13 cellular contexts compared by ENCODE assay signal in genomic region chr7:20200361-20200760, GRCh38. TPM values are rescaled to one million over a fixed set of nuclear protein-coding genes. Genes with fewer than 3 reads are reported as not detected.
A peak's percentile ranks its signal among the peaks of the same experiment; 100 is the strongest.
DNase-seq lines count a peak whose midpoint lies in the region; ATAC-seq, FAIRE-seq and TF ChIP-seq lines count a peak whose summit lies in the region.
"Had no signal": no experiment of that assay in that cellular context is flagged by ENCODE, and none has a peak within 500 bp of the region (broad histone marks: within the 10 kb centered on the region; RNA-seq: fewer than 3 reads in every experiment).

No MANE protein-coding gene starts in this region.

- H3K4me1 Mint-ChIP-seq in activated CD4-positive, alpha-beta memory T cell treated with anti-CD3 and anti-CD28 coated beads for 36 hours (ENCODE audit: low read depth) = no peaks in the 10 kb centered on the region
- H3K4me1 Mint-ChIP-seq: activated naive CD4-positive, alpha-beta T cell treated with anti-CD3 and anti-CD28 coated beads, Interleukin-2, amount 50 U/mL, for 24 hours had no signal

- H3K27me3 Mint-ChIP-seq in activated CD4-positive, alpha-beta memory T cell treated with anti-CD3 and anti-CD28 coated beads for 36 hours = no peaks in the 10 kb centered on the region
- H3K27me3 Mint-ChIP-seq: activated naive CD4-positive, alpha-beta T cell treated with anti-CD3 and anti-CD28 coated beads, Interleukin-2, amount 50 U/mL, for 24 hours had no signal

- no peak overlapping the region for H3K27ac Mint-ChIP-seq in activated CD4-positive, alpha-beta memory T cell treated with anti-CD3 and anti-CD28 coated beads for 36 hours
- H3K27ac Mint-ChIP-seq: activated naive CD4-positive, alpha-beta T cell treated with anti-CD3 and anti-CD28 coated beads, Interleukin-2, amount 50 U/mL, for 24 hours had no signal

- H3K4me2 ChIP-seq in K562 (ENCODE audit: insufficient read depth, low read length) (no peak overlapping the region; the same call in 1 of the 2 replicates), osteoblast (ENCODE audit: insufficient read depth, low read length) (no peak overlapping the region)

- intact Hi-C loops in K562 (cut with micrococcal nuclease) = no loop called here
- intact Hi-C loops in activated CD4-positive, alpha-beta memory T cell treated with anti-CD3 and anti-CD28 coated beads for 36 hours (cut with micrococcal nuclease) = no loop called here

- H4K20me1 ChIP-seq in K562 (replicated peaks; ENCODE audit: control insufficient read depth, insufficient read depth, low read length) (no peaks in the 10 kb centered on the region), osteoblast (ENCODE audit: insufficient read depth, low read length) (no peaks in the 10 kb centered on the region)

- no peak for FAIRE-seq in K562 (lab: Jason Lieb, UNC)

- peak; percentile 92 for DNase-seq in CD1c-positive myeloid dendritic cell (ENCODE audit: extremely low spot score)
- no peak for DNase-seq in K562 (ENCODE audit: extremely low read depth in 1 of 4, low spot score in 3 of 4)
- DNase-seq in activated CD4-positive, alpha-beta memory T cell treated with anti-CD3 and anti-CD28 coated beads for 36 hours = no peak
- no peak for DNase-seq in BE2C
- DNase-seq in osteoblast (ENCODE audit: insufficient read length, low spot score, missing footprints) = no peak
- no peak for DNase-seq in activated CD4-positive, CD25-positive, alpha-beta regulatory T cell (lab: John Stamatoyannopoulos, UW)
- DNase-seq: NCI-H1417 treated with DMSO at 0.1 percent for 48 hours, stomach had no signal

- H3K4me3 Mint-ChIP-seq in activated CD4-positive, alpha-beta memory T cell treated with anti-CD3 and anti-CD28 coated beads for 36 hours = no peak overlapping the region
- H3K4me3 Mint-ChIP-seq: activated naive CD4-positive, alpha-beta T cell treated with anti-CD3 and anti-CD28 coated beads, Interleukin-2, amount 50 U/mL, for 24 hours had no signal

- H3K9ac ChIP-seq in K562 (ENCODE audit: insufficient read depth in 1 of 2, low read depth in 2 of 2, low read length in 2 of 2) = no peak overlapping the region

- H3K36me3 ChIP-seq in K562 (ENCODE audit: control insufficient read depth, insufficient read depth, low read length) (peaks cover 10% of the 10 kb centered on the region), BE2C (no peaks in the 10 kb centered on the region), osteoblast (ENCODE audit: insufficient read depth, low read length) (no peaks in the 10 kb centered on the region)
- H3K36me3 ChIP-seq: stomach had no signal

- peak; percentile 20; the same call in 1 of the 2 replicates for TF ChIP-seq EP300 in K562 (IDR thresholded peaks at IDR 0.05; ENCODE audit: low read length)

- no peaks in the 10 kb centered on the region for H3K9me1 ChIP-seq in K562 (ENCODE audit: control insufficient read depth, insufficient read depth, low read length)

- no peaks in the 10 kb centered on the region for H3K9me3 Mint-ChIP-seq in activated CD4-positive, alpha-beta memory T cell treated with anti-CD3 and anti-CD28 coated beads for 36 hours
- H3K9me3 Mint-ChIP-seq: activated naive CD4-positive, alpha-beta T cell treated with anti-CD3 and anti-CD28 coated beads, Interleukin-2, amount 50 U/mL, for 24 hours had no signal

- CTCF ChIA-PET in K562 (lab: Yijun Ruan, JAX; ENCODE audit: low intra/inter-chr PET ratio) = no interaction called here
- CTCF ChIA-PET in activated CD4-positive, alpha-beta memory T cell treated with anti-CD3 and anti-CD28 coated beads for 36 hours (lab: Charles Lee) = no interaction called here

- H3K27me3 ChIP-seq in K562 (ENCODE audit: control insufficient read depth in 2 of 2, insufficient read depth in 2 of 2, low read length in 2 of 2) = no peaks in the 10 kb centered on the region
- H3K27me3 ChIP-seq in BE2C = no peaks in the 10 kb centered on the region
- no peaks in the 10 kb centered on the region for H3K27me3 ChIP-seq in osteoblast (ENCODE audit: insufficient read depth, low read length)
- H3K27me3 ChIP-seq: stomach had no signal

- TF ChIP-seq RAD21 in K562 (CRISPR knock-in tag; conservative IDR thresholded peaks at IDR 0.05 in 1 of 2, IDR thresholded peaks at IDR 0.05 in 1 of 2) = no peak

- TF ChIP-seq POLR2A in K562 (conservative IDR thresholded peaks at IDR 0.05) = no peak

- H3K9me3 ChIP-seq in K562 (replicated peaks; ENCODE audit: control insufficient read depth, insufficient read depth, low read depth, low read length) = no peaks in the 10 kb centered on the region
- no peaks in the 10 kb centered on the region for H3K9me3 ChIP-seq in BE2C
- H3K9me3 ChIP-seq in osteoblast (ENCODE audit: low read depth, low read length) = no peaks in the 10 kb centered on the region
- H3K9me3 ChIP-seq: stomach had no signal

- H3K4me1 ChIP-seq in K562 (replicated peaks in 1 of 2; ENCODE audit: control insufficient read depth in 2 of 2, insufficient read depth in 2 of 2, low read length in 2 of 2) (peaks cover 0 to 42% of the 10 kb centered on the region in 2 experiments; a peak in 4 of 5 replicates), BE2C (peaks cover 8% of the 10 kb centered on the region), osteoblast (ENCODE audit: insufficient read depth, low read length) (peaks cover 13% of the 10 kb centered on the region)

- H3K4me3 ChIP-seq in K562 (no peak overlapping the region), BE2C (ENCODE audit: low read depth, low read length) (no peak overlapping the region), osteoblast (ENCODE audit: insufficient read depth, low read length) (no peak overlapping the region)
- H3K4me3 ChIP-seq: stomach had no signal

- peak; percentile 33 for ATAC-seq in GM21360 (IDR thresholded peaks at IDR 0.05; ENCODE audit: unreplicated experiment)
- ATAC-seq in HG03354 (IDR thresholded peaks at IDR 0.05; ENCODE audit: poor library complexity, severe bottlenecking, unreplicated experiment) = peak; percentile 38
- ATAC-seq in K562 = no peak; the same call in 2 of the 3 replicates

- TF ChIP-seq CTCF in K562 (IDR thresholded peaks at IDR 0.05 in 2 of 3, conservative IDR thresholded peaks at IDR 0.05 in 1 of 3; ENCODE audit: insufficient read depth in 2 of 3, low read depth in 1 of 3, low read length in 3 of 3) (no peak), BE2C (IDR thresholded peaks at IDR 0.05; ENCODE audit: low read depth, low read length) (no peak), osteoblast (IDR thresholded peaks at IDR 0.05; ENCODE audit: extremely low read depth, low read depth, low read length) (no peak)

- H3K79me2 ChIP-seq in K562 (ENCODE audit: control insufficient read depth, insufficient read depth, low read length) = peaks cover 36% of the 10 kb centered on the region
- no peaks in the 10 kb centered on the region for H3K79me2 ChIP-seq in osteoblast (ENCODE audit: insufficient read depth, low read length)

- in situ Hi-C loops in K562 (cut with MboI) = no loop called here

- no TSS peak for BruUV-seq in K562 (replicated peaks; lab: Mats Ljungman, UMichigan)

- H3K27ac ChIP-seq in K562 (ENCODE audit: extremely low read depth, low read depth, low read length) (peak overlapping the region; percentile 62; the same call in 1 of the 3 replicates), osteoblast (ENCODE audit: low read depth, low read length) (no peak overlapping the region)

- POLR2A ChIA-PET in K562 (lab: Yijun Ruan, JAX) = interaction anchor here (4.7 kb wide), 1 partner anchor 20 kb away, joined by 20 read pairs; no protein-coding TSS in a partner anchor
- POLR2A ChIA-PET in activated CD4-positive, alpha-beta memory T cell treated with anti-CD3 and anti-CD28 coated beads for 36 hours (lab: Charles Lee) = no interaction called here

- H3K36me3 Mint-ChIP-seq in activated CD4-positive, alpha-beta memory T cell treated with anti-CD3 and anti-CD28 coated beads for 36 hours = no peaks in the 10 kb centered on the region
- H3K36me3 Mint-ChIP-seq: activated naive CD4-positive, alpha-beta T cell treated with anti-CD3 and anti-CD28 coated beads, Interleukin-2, amount 50 U/mL, for 24 hours had no signal

- WGBS in K562 (ENCODE audit: insufficient coverage, low coverage, missing lambda C conversion rate) = 37% methylated on average over 3 of the region's 3 CpGs

- H2AFZ ChIP-seq in K562 (ENCODE audit: low read depth, low read length) (no peak overlapping the region), osteoblast (ENCODE audit: low read length) (no peak overlapping the region)

TF ChIP-seq in K562, 482 proteins besides CTCF, POLR2A, EP300 and RAD21 (continues in another document):
- TF ChIP-seq ETV1 (tag; conservative IDR thresholded peaks at IDR 0.05; ENCODE audit: low read depth) = peak; percentile 64
- TF ChIP-seq GTF2F1 (IDR thresholded peaks at IDR 0.05; ENCODE audit: low read depth, low read length) = no peak
- peak; percentile 66; the same call in 1 of the 2 replicates for TF ChIP-seq JUN (IDR thresholded peaks at IDR 0.05; ENCODE audit: borderline replicate concordance, low read depth, low read length)
- TF ChIP-seq JUN (CRISPR knock-in tag; IDR thresholded peaks at IDR 0.05; ENCODE audit: borderline replicate concordance) = no peak
- peak; percentile 23 for TF ChIP-seq MEIS2 (IDR thresholded peaks at IDR 0.05; ENCODE audit: partially characterized antibody)
- TF ChIP-seq ZNF75A (CRISPR knock-in tag; IDR thresholded peaks at IDR 0.05) = no peak
- no peak for TF ChIP-seq ZNF140 (CRISPR knock-in tag; IDR thresholded peaks at IDR 0.05)
- TF ChIP-seq ETS2 (tag; IDR thresholded peaks at IDR 0.05; ENCODE audit: borderline replicate concordance, poor library complexity, severe bottlenecking) = no peak

RNA-seq across cellular contexts. Expression of gene MACC1, which starts 16.8 kb away (rescaled TPM):
- total RNA-seq in K562 (2011; cell fraction: chromatin; rRNA removed; ENCODE audit: low replicate concordance) = 22.2 and 81.4 TPM in 2 replicates
- total RNA-seq in K562 (2011; cell fraction: nucleolus; rRNA removed) = 6.7 and 10.3 TPM in 2 replicates
- 21.9 and 60.5 TPM in 2 replicates for total RNA-seq in K562 (2011; cell fraction: nucleoplasm; rRNA removed)
- 10.4 and 12.6 TPM in 2 replicates for total RNA-seq in K562 (2014; rRNA removed)
- total RNA-seq in K562 (2014; rRNA removed; fragmentation: Illumina TruSeq; extraction: Trizol) = 30.2 and 36.7 TPM in 2 replicates
- total RNA-seq in K562 (2015; rRNA removed; fragmentation: Illumina TruSeq; extraction: Trizol) = 16.7 and 17.8 TPM in 2 replicates
- 16.1 and 20.4 TPM in 2 replicates for total RNA-seq in K562 (2021)
- 5.1 and 12.7 TPM in 2 replicates for polyA plus RNA-seq in K562 (2011; rRNA removed)
- 1.9 and 2.4 TPM in 2 replicates for polyA plus RNA-seq in K562 (2011; cell fraction: cytosol; rRNA removed)
- polyA plus RNA-seq in K562 (2011; cell fraction: nucleus; rRNA removed) = 4.5 and 6.4 TPM in 2 replicates
- polyA plus RNA-seq in K562 (2012) = 5.6 and 6.9 TPM in 2 replicates
- 9.1 and 9.6 TPM in 2 replicates for polyA plus RNA-seq in K562 (2014; fragmentation: Illumina TruSeq; extraction: Trizol)
- 1 to 10 TPM; 7.5 to 8.6 TPM for polyA plus RNA-seq in K562 (2014; fragmentation: Nextera tagmentation; extraction: Ambion mirVana)
- polyA plus RNA-seq in K562 (2014; rRNA removed) = 4.4 and 5.9 TPM in 2 replicates
- polyA minus RNA-seq in K562 (2011; rRNA and poly(A)+ RNA removed) = 25.1 and 40.4 TPM in 2 replicates
- polyA minus RNA-seq in K562 (2011; cell fraction: cytosol; rRNA and poly(A)+ RNA removed) = 9.4 and 19.5 TPM in 2 replicates
- polyA minus RNA-seq in K562 (2011; cell fraction: nucleus; rRNA and poly(A)+ RNA removed) = 13.6 and 17.3 TPM in 2 replicates
- total RNA-seq in activated CD4-positive, alpha-beta memory T cell treated with anti-CD3 and anti-CD28 coated beads for 36 hours = under 1 TPM; 0.10 TPM
- polyA plus RNA-seq in BE2C (2012; ENCODE audit: insufficient read depth, insufficient read length, low read depth) = 0.14 TPM
- total RNA-seq in osteoblast = 0.29 and 0.36 TPM in 2 replicates
- total RNA-seq: dermis microvascular lymphatic vessel endothelial cell had no signal
- polyA plus RNA-seq: BJ had no signal
